1 cellular context compared by ENCODE assay signal in the genomic region with DNA sequence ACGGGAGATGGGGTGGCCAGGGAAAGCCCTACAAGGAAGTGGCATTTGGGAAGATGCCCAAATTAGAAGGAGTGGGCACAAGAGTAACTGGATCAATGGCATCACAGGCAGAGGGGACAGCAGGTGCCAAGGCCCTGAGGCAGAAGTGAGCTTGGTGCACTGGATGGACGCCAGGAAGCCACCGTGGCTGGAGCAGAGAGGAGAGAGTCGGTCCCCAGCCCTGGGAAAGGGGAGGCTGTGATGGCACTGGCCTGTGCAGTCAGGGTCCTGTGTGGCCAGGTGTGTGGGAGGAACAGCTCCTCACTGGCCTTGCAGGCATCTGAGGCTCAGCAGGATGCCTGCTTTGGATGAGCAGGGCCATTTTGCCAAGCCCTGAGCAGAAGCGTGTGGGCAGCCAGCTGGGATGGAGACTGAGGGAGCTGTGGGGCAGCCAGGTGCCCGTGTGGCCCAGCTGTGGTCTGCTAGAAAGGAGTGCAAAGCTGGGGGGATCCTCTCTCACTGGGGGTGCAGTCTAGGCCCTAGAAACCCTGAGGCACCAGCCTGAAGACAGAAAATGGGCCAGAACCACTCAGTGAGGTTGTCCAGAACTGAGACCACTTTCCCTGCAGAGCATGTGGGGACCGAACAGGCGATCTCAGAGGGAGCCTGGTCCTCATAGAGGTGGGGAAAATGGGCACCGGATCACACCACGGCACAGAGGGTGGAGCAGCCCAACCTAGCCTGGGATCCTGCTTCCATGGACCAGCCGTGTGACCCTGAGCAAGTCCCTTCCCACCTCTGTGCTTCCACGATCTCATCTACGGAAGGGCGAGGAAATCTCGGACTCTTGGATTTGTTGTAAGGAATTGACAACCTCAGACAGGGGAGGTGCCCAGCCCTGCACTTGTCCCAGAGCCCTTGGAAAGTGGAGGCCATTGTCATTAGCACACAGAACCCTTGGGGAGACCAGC.
TF ChIP-seq lines count a peak whose summit lies in the region.

No MANE protein-coding gene starts in this region.

TF ChIP-seq in H1, 55 proteins besides CTCF, POLR2A, EP300 and RAD21:
- TF ChIP-seq SIRT6 (IDR thresholded peaks at IDR 0.05; ENCODE audit: low read length) (no peak), RXRA (IDR thresholded peaks at IDR 0.05; ENCODE audit: insufficient read depth, low read depth, low read length) (no peak), TAF7 (optimal IDR thresholded peaks at IDR 0.05; ENCODE audit: borderline replicate concordance, low read depth, low read length) (no peak), PHF8 (conservative IDR thresholded peaks at IDR 0.05; ENCODE audit: low read depth, low read length) (no peak), SRF (IDR thresholded peaks at IDR 0.05; ENCODE audit: low read depth, low read length) (no peak), BACH1 (IDR thresholded peaks at IDR 0.05; ENCODE audit: low read length) (no peak), HDAC2 (IDR thresholded peaks at IDR 0.05; ENCODE audit: borderline replicate concordance in 1 of 2, low read depth in 2 of 2, low read length in 2 of 2) (no peak), TBP (IDR thresholded peaks at IDR 0.05; ENCODE audit: low read depth, low read length) (no peak), CEBPB (IDR thresholded peaks at IDR 0.05; ENCODE audit: low read depth, low read length) (no peak), BRCA1 (IDR thresholded peaks at IDR 0.05; ENCODE audit: low read depth, low read length) (no peak), CBX8 (IDR thresholded peaks at IDR 0.05; ENCODE audit: borderline replicate concordance, low read depth, low read length) (no peak), CHD1 (IDR thresholded peaks at IDR 0.05; ENCODE audit: low read depth, low read length) (no peak), GABPA (IDR thresholded peaks at IDR 0.05; ENCODE audit: borderline replicate concordance, insufficient read depth, low read length) (no peak), KDM4A (IDR thresholded peaks at IDR 0.05; ENCODE audit: low read depth, low read length, severe bottlenecking) (no peak), EGR1 (IDR thresholded peaks at IDR 0.05; ENCODE audit: borderline replicate concordance, low read depth, low read length) (no peak)
- TF ChIP-seq, protein P1, sequence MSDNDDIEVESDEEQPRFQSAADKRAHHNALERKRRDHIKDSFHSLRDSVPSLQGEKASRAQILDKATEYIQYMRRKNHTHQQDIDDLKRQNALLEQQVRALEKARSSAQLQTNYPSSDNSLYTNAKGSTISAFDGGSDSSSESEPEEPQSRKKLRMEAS (IDR thresholded peaks at IDR 0.05) = no peak
- TF ChIP-seq, protein P2, sequence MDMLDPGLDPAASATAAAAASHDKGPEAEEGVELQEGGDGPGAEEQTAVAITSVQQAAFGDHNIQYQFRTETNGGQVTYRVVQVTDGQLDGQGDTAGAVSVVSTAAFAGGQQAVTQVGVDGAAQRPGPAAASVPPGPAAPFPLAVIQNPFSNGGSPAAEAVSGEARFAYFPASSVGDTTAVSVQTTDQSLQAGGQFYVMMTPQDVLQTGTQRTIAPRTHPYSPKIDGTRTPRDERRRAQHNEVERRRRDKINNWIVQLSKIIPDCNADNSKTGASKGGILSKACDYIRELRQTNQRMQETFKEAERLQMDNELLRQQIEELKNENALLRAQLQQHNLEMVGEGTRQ (IDR thresholded peaks at IDR 0.05; ENCODE audit: low read length) = no peak
